ENCODE assay signal across 8 cellular contexts in the genomic region with DNA sequence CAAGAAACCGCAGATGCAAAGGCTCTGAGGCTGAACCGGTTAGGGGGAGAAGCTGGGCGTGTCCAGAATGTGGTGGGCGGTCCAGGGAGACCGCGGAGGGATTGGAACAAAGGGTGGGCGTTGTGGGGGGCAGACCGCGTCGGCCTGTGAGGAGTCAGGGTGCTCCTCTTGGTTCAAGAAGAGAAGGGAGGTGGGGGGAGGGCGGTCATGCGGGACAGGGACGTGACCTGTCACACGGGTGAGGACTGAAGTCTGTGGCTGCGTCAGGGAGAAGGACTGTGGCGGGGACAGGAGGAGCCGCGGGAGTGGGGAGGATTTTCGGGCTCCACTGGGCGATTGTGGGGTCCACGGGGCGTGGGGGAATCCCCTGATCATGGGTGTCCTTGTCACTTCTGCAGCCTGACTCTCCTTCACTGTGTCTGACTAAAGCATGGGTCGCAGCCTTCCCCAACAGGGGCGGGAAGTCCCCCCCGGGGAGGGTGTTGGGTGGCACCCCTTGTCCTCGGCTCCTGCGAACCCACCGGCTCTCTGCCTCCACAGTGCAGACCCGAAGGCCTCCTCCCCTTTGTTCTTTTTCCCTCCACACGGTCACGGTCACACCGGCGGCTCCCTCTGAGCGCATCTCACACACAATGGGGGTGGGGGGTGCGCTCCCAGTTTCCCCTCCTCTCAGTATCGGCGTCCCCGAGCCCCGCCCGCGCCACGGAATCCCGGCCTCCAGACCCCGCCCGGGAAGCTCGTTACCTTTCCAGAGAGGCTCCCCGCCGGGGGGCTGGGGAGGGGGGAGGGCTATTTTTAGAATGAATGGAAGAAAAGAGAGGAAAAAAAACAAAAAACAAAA. TPM values are rescaled to one million over a fixed set of nuclear protein-coding genes. Genes with fewer than 3 reads are reported as not detected.
DNase-seq lines count a peak whose midpoint lies in the region; ATAC-seq and TF ChIP-seq lines count a peak whose summit lies in the region.

No MANE protein-coding gene starts in this region.

- H3K9me3 Mint-ChIP-seq in activated CD8-positive, alpha-beta memory T cell treated with anti-CD3 and anti-CD28 coated beads, Interleukin-2, amount 10 ng/mL, durations not matched to agents 7 days and 5 days (ENCODE audit: low read depth): no peaks in the 10 kb centered on the region
- H3K9me3 Mint-ChIP-seq in effector memory CD8-positive, alpha-beta T cell: no peaks in the 10 kb centered on the region

- H3K9me3 ChIP-seq in gastrocnemius medialis (no peaks in the 10 kb centered on the region), right atrium auricular region (no peaks in the 10 kb centered on the region)

- H3K27me3 ChIP-seq in gastrocnemius medialis (peaks cover 62 to 66% (median 66%) of the 10 kb centered on the region in 3 donors), right atrium auricular region (peaks cover 23 to 44% of the 10 kb centered on the region in 2 donors)

- TF ChIP-seq POLR2A in gastrocnemius medialis (IDR thresholded peaks at IDR 0.05): no peak

- in situ Hi-C loops in gastrocnemius medialis (cut with MboI; ENCODE audit: low sequenced_read_pairs in 4 of 4): no loop called here

- H3K27me3 Mint-ChIP-seq in activated CD8-positive, alpha-beta memory T cell treated with anti-CD3 and anti-CD28 coated beads, Interleukin-2, amount 10 ng/mL, durations not matched to agents 7 days and 5 days: peaks cover 58% of the 10 kb centered on the region
- peaks cover 48 to 63% of the 10 kb centered on the region in 2 donors for H3K27me3 Mint-ChIP-seq in effector memory CD8-positive, alpha-beta T cell

- H3K4me1 ChIP-seq in gastrocnemius medialis (peaks cover 19 to 39% of the 10 kb centered on the region in 2 donors), right atrium auricular region (peaks cover 0 to 53% of the 10 kb centered on the region in 2 donors)

- ATAC-seq in activated CD8-positive, alpha-beta memory T cell treated with anti-CD3 and anti-CD28 coated beads, Interleukin-2, amount 10 ng/mL, durations not matched to agents 7 days and 5 days: no peak
- peak; percentile 53 for ATAC-seq in effector memory CD8-positive, alpha-beta T cell (replicated peaks)
- ATAC-seq in gastrocnemius medialis (no peak), GM18870 (IDR thresholded peaks at IDR 0.05; ENCODE audit: unreplicated experiment) (no peak)

- intact Hi-C loops in gastrocnemius medialis (cut with DNase I; ENCODE audit: low total_unique reads): no loop called here

- H3K36me3 Mint-ChIP-seq in activated CD8-positive, alpha-beta memory T cell treated with anti-CD3 and anti-CD28 coated beads, Interleukin-2, amount 10 ng/mL, durations not matched to agents 7 days and 5 days: no peaks in the 10 kb centered on the region
- peaks cover 53% of the 10 kb centered on the region for H3K36me3 Mint-ChIP-seq in effector memory CD8-positive, alpha-beta T cell (ENCODE audit: insufficient read depth)

- DNase-seq in activated CD8-positive, alpha-beta memory T cell treated with anti-CD3 and anti-CD28 coated beads, Interleukin-2, amount 10 ng/mL, durations not matched to agents 7 days and 5 days: peak; percentile 54
- no peak for DNase-seq in activated CD8-positive, alpha-beta memory T cell treated with anti-CD3 and anti-CD28 coated beads for 24 hours
- peak in 3 of 5 donors; percentile 34 to 54 (median 47) for DNase-seq in T-helper 1 cell
- peak; percentile 54 to 66 (median 60) for DNase-seq in effector memory CD8-positive, alpha-beta T cell
- DNase-seq in stimulated activated naive CD4-positive, alpha-beta T cell treated with Interleukin-2 at 50 U/mL for 16 hours (lab: John Stamatoyannopoulos, UW): peak; percentile 35
- DNase-seq in gastrocnemius medialis: no peak
- no peak for DNase-seq in right atrium auricular region (ENCODE audit: low spot score)

- no peak overlapping the region for H3K27ac ChIP-seq in gastrocnemius medialis
- H3K27ac ChIP-seq in right atrium auricular region: no peak overlapping the region

- CTCF ChIA-PET in activated CD8-positive, alpha-beta memory T cell treated with anti-CD3 and anti-CD28 coated beads, Interleukin-2, amount 10 ng/mL, durations not matched to agents 7 days and 5 days (lab: Charles Lee): interaction anchor here (0.8 to 1.7 kb wide), 5 partner anchors 12 to 95 kb away, joined by 3 to 7 read pairs (median 4); no protein-coding TSS in a partner anchor

- TF ChIP-seq CTCF in gastrocnemius medialis (IDR thresholded peaks at IDR 0.05 in 4 of 5, conservative IDR thresholded peaks at IDR 0.05 in 1 of 5): no peak
- TF ChIP-seq CTCF in right atrium auricular region (IDR thresholded peaks at IDR 0.05): no peak

- H3K4me3 ChIP-seq in gastrocnemius medialis (no peak overlapping the region), right atrium auricular region (peak overlapping the region in 1 of 2 donors; percentile 30)

- H3K4me3 Mint-ChIP-seq in activated CD8-positive, alpha-beta memory T cell treated with anti-CD3 and anti-CD28 coated beads, Interleukin-2, amount 10 ng/mL, durations not matched to agents 7 days and 5 days: peak overlapping the region; percentile 47
- peak overlapping the region; percentile 86 to 87 for H3K4me3 Mint-ChIP-seq in effector memory CD8-positive, alpha-beta T cell

- peaks cover 36% of the 10 kb centered on the region for H3K4me1 Mint-ChIP-seq in activated CD8-positive, alpha-beta memory T cell treated with anti-CD3 and anti-CD28 coated beads, Interleukin-2, amount 10 ng/mL, durations not matched to agents 7 days and 5 days
- peaks cover 39 to 42% of the 10 kb centered on the region in 2 donors for H3K4me1 Mint-ChIP-seq in effector memory CD8-positive, alpha-beta T cell (ENCODE audit: low read depth in 2 of 2)

- H3K36me3 ChIP-seq in gastrocnemius medialis (no peaks in the 10 kb centered on the region), right atrium auricular region (no peaks in the 10 kb centered on the region)

- H3K27ac Mint-ChIP-seq in activated CD8-positive, alpha-beta memory T cell treated with anti-CD3 and anti-CD28 coated beads, Interleukin-2, amount 10 ng/mL, durations not matched to agents 7 days and 5 days: no peak overlapping the region
- H3K27ac Mint-ChIP-seq in effector memory CD8-positive, alpha-beta T cell: peak overlapping the region; percentile 82 to 98

RNA-seq across cellular contexts. Expression of gene KCNN1, which starts 16.4 kb away (rescaled TPM):
- total RNA-seq in activated CD8-positive, alpha-beta memory T cell treated with anti-CD3 and anti-CD28 coated beads, Interleukin-2, amount 10 ng/mL, durations not matched to agents 7 days and 5 days: under 1 TPM in 1 of 2 experiments, not detected in 1; 0.21 TPM
- total RNA-seq in gastrocnemius medialis (not detected), right atrium auricular region (under 1 TPM; 0.56 to 0.63 TPM)

RNA-seq across cellular contexts. Expression of gene CCDC124, which starts 17.7 kb away (rescaled TPM):
- total RNA-seq in activated CD8-positive, alpha-beta memory T cell treated with anti-CD3 and anti-CD28 coated beads, Interleukin-2, amount 10 ng/mL, durations not matched to agents 7 days and 5 days: 100 to 1,000 TPM in 1 of 2 experiments, 10 to 100 TPM in 1; 83.8 to 101 TPM
- total RNA-seq in gastrocnemius medialis: 100 to 1,000 TPM in 1 of 4 donors, 10 to 100 TPM in 3; 73.1 to 110 (median 81.5) TPM
- total RNA-seq in right atrium auricular region: 10 to 100 TPM; 56.7 to 65.5 TPM

RNA-seq across cellular contexts. Expression of gene ARRDC2, which starts 57.4 kb away (rescaled TPM):
- 10 to 100 TPM; 35.3 to 45.2 TPM for total RNA-seq in activated CD8-positive, alpha-beta memory T cell treated with anti-CD3 and anti-CD28 coated beads, Interleukin-2, amount 10 ng/mL, durations not matched to agents 7 days and 5 days
- 100 to 1,000 TPM; 476 to 810 (median 543) TPM for total RNA-seq in gastrocnemius medialis
- total RNA-seq in right atrium auricular region: 10 to 100 TPM; 26.7 to 42.4 TPM

Comparison
In these comparisons a context has a peak if more than half of its experiments do, and no peak if none do; other contexts are left out.
1. DNase-seq: peak in activated CD8-positive, alpha-beta memory T cell treated with anti-CD3 and anti-CD28 coated beads, Interleukin-2, amount 10 ng/mL, durations not matched to agents 7 days and 5 days (single experiment), T-helper 1 cell (3 of 5), effector memory CD8-positive, alpha-beta T cell (3 of 3) and stimulated activated naive CD4-positive, alpha-beta T cell treated with Interleukin-2 at 50 U/mL for 16 hours (single experiment); none in activated CD8-positive, alpha-beta memory T cell treated with anti-CD3 and anti-CD28 coated beads for 24 hours (single experiment), gastrocnemius medialis (0 of 2) and right atrium auricular region (single experiment).
2. RNA of gene ARRDC2, which starts 57.4 kb away (total RNA-seq): 476 to 810 TPM in gastrocnemius medialis; 35.3 to 45.2 TPM in activated CD8-positive, alpha-beta memory T cell treated with anti-CD3 and anti-CD28 coated beads, Interleukin-2, amount 10 ng/mL, durations not matched to agents 7 days and 5 days and 26.7 to 42.4 TPM in right atrium auricular region; every median in the first group is over 10 times any median in the second.